ENCODE assay signal across 8 cellular contexts in genomic region chr13:95834134-95834765, GRCh38.
DNase-seq lines count a peak whose midpoint lies in the region; ATAC-seq, FAIRE-seq and TF ChIP-seq lines count a peak whose summit lies in the region.

No MANE protein-coding gene starts in this region.

- peaks cover 10% of the 10 kb centered on the region for H3K4me1 ChIP-seq in mammary epithelial cell (ENCODE audit: insufficient read depth, low read length)
- peaks cover 10% of the 10 kb centered on the region for H3K4me1 ChIP-seq in keratinocyte (ENCODE audit: control insufficient read depth, extremely low read depth, insufficient read depth, low read length)

- peak; percentile 75 for FAIRE-seq in keratinocyte (lab: Jason Lieb, UNC)

- peak; percentile 93 for TF ChIP-seq CTCF in WERI-Rb-1 (IDR thresholded peaks at IDR 0.05; ENCODE audit: low read depth, low read length)
- TF ChIP-seq CTCF in mammary epithelial cell (conservative IDR thresholded peaks at IDR 0.05 in 1 of 2, IDR thresholded peaks at IDR 0.05 in 1 of 2; ENCODE audit: extremely low read depth in 1 of 2, insufficient read depth in 1 of 2, low read depth in 1 of 2, low read length in 2 of 2), result peak; percentile 89 to 97
- peak; percentile 83 to 89 (median 88) for TF ChIP-seq CTCF in keratinocyte (optimal IDR thresholded peaks at IDR 0.05 in 1 of 3, IDR thresholded peaks at IDR 0.05 in 1 of 3, conservative IDR thresholded peaks at IDR 0.05 in 1 of 3; ENCODE audit: extremely low read depth in 1 of 3, insufficient read depth in 2 of 3, low read length in 3 of 3)

- H3K9me1 ChIP-seq in keratinocyte (ENCODE audit: control insufficient read depth, extremely low read depth, insufficient read depth, low read length), result no peaks in the 10 kb centered on the region

- H3K4me2 ChIP-seq in mammary epithelial cell (ENCODE audit: insufficient read depth, low read depth, low read length) (no peak overlapping the region), keratinocyte (ENCODE audit: control insufficient read depth, extremely low read depth, insufficient read depth, low read depth, low read length) (no peak overlapping the region)

- CTCF ChIA-PET in mammary epithelial cell (lab: Charles Lee; ENCODE audit: low non-redundant PET), result interaction anchor here (0.6 to 0.9 kb wide), 6 partner anchors 129 to 751 kb away, joined by 3 to 7 read pairs (median 5); partner anchors contain the start of gene DZIP1

- DNase-seq in SIG-M5 treated with dmso at 0.1 percent for 504 hours (lab: John Stamatoyannopoulos, UW; ENCODE audit: unreplicated experiment), result peak; percentile 72
- no peak for DNase-seq in SIG-M5 (lab: John Stamatoyannopoulos, UW)
- DNase-seq in NCI-H2029 (lab: John Stamatoyannopoulos, UW), result peak; percentile 3
- DNase-seq in WERI-Rb-1, result peak; percentile 77
- peak; percentile 52 for DNase-seq in mammary epithelial cell
- peak; percentile 26 for DNase-seq in keratinocyte (ENCODE audit: low read depth, low spot score)
- peak; percentile 39 to 59 for DNase-seq in stimulated activated CD4-positive, alpha-beta T cell treated with anti-CD3 and anti-CD28 coated beads, Interleukin-1b, Interleukin-23, amount 100 ng/mL, for 4 hours (ENCODE audit: low read depth in 2 of 2)

- intact Hi-C loops in mammary epithelial cell (cut with micrococcal nuclease), result loop anchor here (1.0 to 5.0 kb wide), 9 partner anchors 146 to 643 kb away; partner anchors contain the start of gene DNAJC3

- H3K9me3 ChIP-seq in WERI-Rb-1 (ENCODE audit: severe bottlenecking), result peaks cover 9% of the 10 kb centered on the region
- no peaks in the 10 kb centered on the region for H3K9me3 ChIP-seq in mammary epithelial cell (replicated peaks; ENCODE audit: insufficient read depth, low read length)
- no peaks in the 10 kb centered on the region for H3K9me3 ChIP-seq in keratinocyte (ENCODE audit: control insufficient read depth, low read depth, low read length)

- dilution Hi-C loops in mammary epithelial cell (cut with HindIII; ENCODE audit: low sequenced_read_pairs), result no loop called here
- dilution Hi-C loops in keratinocyte (cut with MboI; ENCODE audit: extremely low pct_ligation_motif_present, low sequenced_read_pairs), result no loop called here

- WGBS in mammary epithelial cell (ENCODE audit: low coverage, missing lambda C conversion rate), result 4% methylated on average over 2 of the region's 3 CpGs

- H2AFZ ChIP-seq in mammary epithelial cell (ENCODE audit: low read depth, low read length) (no peak overlapping the region), keratinocyte (ENCODE audit: control insufficient read depth, low read length) (no peak overlapping the region)

- H3K27ac ChIP-seq in WERI-Rb-1 (no peak overlapping the region), mammary epithelial cell (ENCODE audit: insufficient read depth, low read depth, low read length) (no peak overlapping the region), keratinocyte (ENCODE audit: control insufficient read depth, insufficient read depth, low read length) (no peak overlapping the region)

- H4K20me1 ChIP-seq in mammary epithelial cell (ENCODE audit: insufficient read depth, low read length) (no peaks in the 10 kb centered on the region), keratinocyte (ENCODE audit: control insufficient read depth, extremely low read depth, insufficient read depth, low read length) (no peaks in the 10 kb centered on the region)

- in situ Hi-C loops in mammary epithelial cell (cut with MboI; ENCODE audit: low sequenced_read_pairs in 2 of 2), result loop anchor here in 1 of 2 donors (25.0 kb wide), 2 partner anchors 222 to 647 kb away; no protein-coding TSS in a partner anchor

- H3K27me3 ChIP-seq in WERI-Rb-1 (ENCODE audit: insufficient read depth, low read depth, severe bottlenecking), result no peaks in the 10 kb centered on the region
- H3K27me3 ChIP-seq in mammary epithelial cell (ENCODE audit: insufficient read depth, low read length), result no peaks in the 10 kb centered on the region
- H3K27me3 ChIP-seq in keratinocyte (ENCODE audit: control insufficient read depth, extremely low read depth, insufficient read depth, low read length), result no peaks in the 10 kb centered on the region

- H3K9ac ChIP-seq in mammary epithelial cell (ENCODE audit: insufficient read depth, low read length) (no peak overlapping the region), keratinocyte (ENCODE audit: control insufficient read depth, extremely low read depth, insufficient read depth, low read length) (no peak overlapping the region)

- ATAC-seq in HG02870 (IDR thresholded peaks at IDR 0.05; ENCODE audit: unreplicated experiment), result peak; percentile 84

- H3K79me2 ChIP-seq in mammary epithelial cell (ENCODE audit: insufficient read depth, low read length), result no peaks in the 10 kb centered on the region
- no peaks in the 10 kb centered on the region for H3K79me2 ChIP-seq in keratinocyte (ENCODE audit: control insufficient read depth, insufficient read depth, low read length)

- H3K4me3 ChIP-seq in WERI-Rb-1 (ENCODE audit: low read depth, low read length) (no peak overlapping the region), mammary epithelial cell (replicated peaks in 1 of 3; ENCODE audit: insufficient read depth in 1 of 3, low read depth in 2 of 3, low read length in 3 of 3) (no peak overlapping the region), keratinocyte (ENCODE audit: control insufficient read depth in 2 of 3, extremely low read depth in 1 of 3, insufficient read depth in 2 of 3, low read depth in 1 of 3, low read length in 3 of 3) (no peak overlapping the region)

- H3K36me3 ChIP-seq in WERI-Rb-1 (no peaks in the 10 kb centered on the region), mammary epithelial cell (ENCODE audit: insufficient read depth, low read length) (peaks cover 3% of the 10 kb centered on the region), keratinocyte (ENCODE audit: control insufficient read depth in 2 of 2, extremely low read depth in 1 of 2, insufficient read depth in 2 of 2, low read length in 2 of 2) (no peaks in the 10 kb centered on the region)

- BruUV-seq in mammary epithelial cell (replicated peaks; lab: Mats Ljungman, UMichigan), result no TSS peak
